Comparison of ENCODE assay signal across 5 cellular contexts in genomic region chr9:18141681-18142080, GRCh38.
"Had no signal": no experiment of that assay in that cellular context is flagged by ENCODE, and none has a peak within 500 bp of the region (broad histone marks: within the 10 kb centered on the region; RNA-seq: fewer than 3 reads in every experiment).

No MANE protein-coding gene starts in this region.

- DNase-seq: GOT3, H7, HCEC 1CT, IMR-90 had no signal

- H3K4me3 ChIP-seq: K562 had no signal

- ATAC-seq: K562 had no signal
